ENCODE assay signal across 2 cellular contexts in the genomic region with DNA sequence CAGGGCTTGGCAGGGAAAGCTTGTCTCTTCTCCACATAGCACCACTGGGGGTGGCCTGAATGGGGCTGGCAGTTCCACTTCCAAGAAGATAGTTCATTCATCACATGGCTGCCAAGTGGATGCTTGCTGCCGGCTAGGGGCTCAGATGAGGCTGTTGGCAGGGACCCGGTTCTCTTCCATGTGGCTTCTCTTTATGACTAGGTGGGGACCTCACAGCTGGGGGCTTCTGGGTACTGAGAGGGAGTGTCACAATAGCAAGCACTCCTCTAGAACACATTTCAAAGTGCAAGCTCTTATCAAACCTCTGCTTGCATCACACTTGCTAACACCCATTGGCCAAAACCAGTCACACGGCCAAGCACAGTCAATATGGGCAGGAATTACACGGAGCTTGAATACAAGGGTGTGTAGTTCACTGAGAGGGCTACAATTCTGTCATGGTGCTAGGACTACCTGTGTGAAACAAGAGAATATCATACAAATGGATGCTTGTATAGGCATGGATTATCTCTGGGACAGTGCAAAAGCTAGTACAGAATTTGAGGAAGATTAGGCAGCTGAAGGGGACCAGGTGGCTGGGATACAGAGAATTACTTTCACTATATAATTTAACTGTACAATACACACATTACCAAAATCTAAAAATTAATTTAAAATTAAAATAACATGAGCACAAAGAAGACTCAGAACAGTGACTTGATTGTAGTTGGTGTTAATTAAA.
TF ChIP-seq lines count a peak whose summit lies in the region.

No MANE protein-coding gene starts in this region.

TF ChIP-seq in GM23338, 12 proteins besides CTCF, POLR2A, EP300 and RAD21 (continued from another document):
- TF ChIP-seq, protein P1, sequence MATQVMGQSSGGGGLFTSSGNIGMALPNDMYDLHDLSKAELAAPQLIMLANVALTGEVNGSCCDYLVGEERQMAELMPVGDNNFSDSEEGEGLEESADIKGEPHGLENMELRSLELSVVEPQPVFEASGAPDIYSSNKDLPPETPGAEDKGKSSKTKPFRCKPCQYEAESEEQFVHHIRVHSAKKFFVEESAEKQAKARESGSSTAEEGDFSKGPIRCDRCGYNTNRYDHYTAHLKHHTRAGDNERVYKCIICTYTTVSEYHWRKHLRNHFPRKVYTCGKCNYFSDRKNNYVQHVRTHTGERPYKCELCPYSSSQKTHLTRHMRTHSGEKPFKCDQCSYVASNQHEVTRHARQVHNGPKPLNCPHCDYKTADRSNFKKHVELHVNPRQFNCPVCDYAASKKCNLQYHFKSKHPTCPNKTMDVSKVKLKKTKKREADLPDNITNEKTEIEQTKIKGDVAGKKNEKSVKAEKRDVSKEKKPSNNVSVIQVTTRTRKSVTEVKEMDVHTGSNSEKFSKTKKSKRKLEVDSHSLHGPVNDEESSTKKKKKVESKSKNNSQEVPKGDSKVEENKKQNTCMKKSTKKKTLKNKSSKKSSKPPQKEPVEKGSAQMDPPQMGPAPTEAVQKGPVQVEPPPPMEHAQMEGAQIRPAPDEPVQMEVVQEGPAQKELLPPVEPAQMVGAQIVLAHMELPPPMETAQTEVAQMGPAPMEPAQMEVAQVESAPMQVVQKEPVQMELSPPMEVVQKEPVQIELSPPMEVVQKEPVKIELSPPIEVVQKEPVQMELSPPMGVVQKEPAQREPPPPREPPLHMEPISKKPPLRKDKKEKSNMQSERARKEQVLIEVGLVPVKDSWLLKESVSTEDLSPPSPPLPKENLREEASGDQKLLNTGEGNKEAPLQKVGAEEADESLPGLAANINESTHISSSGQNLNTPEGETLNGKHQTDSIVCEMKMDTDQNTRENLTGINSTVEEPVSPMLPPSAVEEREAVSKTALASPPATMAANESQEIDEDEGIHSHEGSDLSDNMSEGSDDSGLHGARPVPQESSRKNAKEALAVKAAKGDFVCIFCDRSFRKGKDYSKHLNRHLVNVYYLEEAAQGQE (IDR thresholded peaks at IDR 0.05; ENCODE audit: unreplicated experiment), result no peak
- no peak for TF ChIP-seq STAT1 (IDR thresholded peaks at IDR 0.05; ENCODE audit: unreplicated experiment)
- TF ChIP-seq EZH2phosphoT487 (IDR thresholded peaks at IDR 0.05; ENCODE audit: unreplicated experiment), result no peak
- TF ChIP-seq POLR2AphosphoS5 (IDR thresholded peaks at IDR 0.05; ENCODE audit: low read depth), result no peak
- no peak for TF ChIP-seq ZNF114 (CRISPR knock-in tag; IDR thresholded peaks at IDR 0.05)

TF ChIP-seq in liver, 16 proteins besides CTCF, POLR2A, EP300 and RAD21 (continued from another document):
- TF ChIP-seq JUND (IDR thresholded peaks at IDR 0.05), result peak in 1 of 2 donors; percentile 39
- TF ChIP-seq HNF4G (IDR thresholded peaks at IDR 0.05), result peak; percentile 82
- TF ChIP-seq RXRA (IDR thresholded peaks at IDR 0.05), result peak; percentile 50 to 74
- TF ChIP-seq, protein P1 (IDR thresholded peaks at IDR 0.05), result peak; percentile 76
- peak; percentile 93 for TF ChIP-seq HNF4A (conservative IDR thresholded peaks at IDR 0.05)
- TF ChIP-seq, protein P2, sequence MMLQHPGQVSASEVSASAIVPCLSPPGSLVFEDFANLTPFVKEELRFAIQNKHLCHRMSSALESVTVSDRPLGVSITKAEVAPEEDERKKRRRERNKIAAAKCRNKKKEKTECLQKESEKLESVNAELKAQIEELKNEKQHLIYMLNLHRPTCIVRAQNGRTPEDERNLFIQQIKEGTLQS (IDR thresholded peaks at IDR 0.05), result peak; percentile 72
- peak; percentile 76 for TF ChIP-seq YY1 (IDR thresholded peaks at IDR 0.05)
- peak; percentile 98 for TF ChIP-seq FOXA1 (IDR thresholded peaks at IDR 0.05)
- TF ChIP-seq, protein P3, sequence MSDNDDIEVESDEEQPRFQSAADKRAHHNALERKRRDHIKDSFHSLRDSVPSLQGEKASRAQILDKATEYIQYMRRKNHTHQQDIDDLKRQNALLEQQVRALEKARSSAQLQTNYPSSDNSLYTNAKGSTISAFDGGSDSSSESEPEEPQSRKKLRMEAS (IDR thresholded peaks at IDR 0.05), result peak; percentile 57
- TF ChIP-seq NR2F2 (IDR thresholded peaks at IDR 0.05), result no peak
